ENCODE assay signal across 8 cellular contexts in the genomic region with DNA sequence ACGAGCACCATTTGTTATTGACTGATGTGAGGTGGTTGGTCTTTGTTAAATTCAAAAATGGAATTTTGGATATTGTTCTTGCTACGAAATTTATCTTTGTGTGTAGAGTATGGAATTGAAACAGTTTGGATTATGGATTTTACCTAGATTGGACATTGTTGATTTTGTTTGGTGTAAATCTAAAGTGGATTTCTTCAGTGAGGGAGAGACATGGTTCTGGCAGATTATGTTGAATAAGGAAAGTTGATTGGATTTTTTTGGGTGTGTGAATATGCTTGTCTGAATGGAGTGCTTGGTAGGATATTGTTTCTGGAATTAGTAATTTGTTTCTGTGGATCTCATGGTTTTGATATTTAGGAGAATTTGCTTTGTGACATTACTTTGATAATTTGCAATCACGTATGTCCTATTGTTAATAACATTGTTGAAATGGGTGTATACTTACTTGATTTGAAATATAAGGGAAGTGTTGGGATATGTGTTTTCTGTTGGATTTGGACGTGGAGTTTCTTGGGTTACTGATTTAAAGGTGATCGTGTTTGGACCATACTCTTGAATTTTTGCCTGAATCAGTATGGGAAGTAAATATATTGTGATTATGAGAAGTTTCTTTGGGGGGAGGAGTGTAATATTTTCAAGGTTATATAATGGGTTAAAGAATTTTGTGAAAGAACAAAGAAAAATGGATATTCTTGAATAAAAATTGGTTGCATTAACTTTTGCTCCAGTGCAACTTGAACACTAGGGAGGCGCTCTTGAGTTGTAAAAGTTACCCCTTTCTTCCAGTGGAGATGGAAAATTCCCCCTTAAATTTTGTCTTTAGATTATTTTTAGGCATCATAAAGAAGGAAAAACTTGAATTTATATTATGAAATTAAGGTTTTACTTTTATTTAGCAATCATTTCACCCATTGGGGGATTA. TPM values are rescaled to one million over a fixed set of nuclear protein-coding genes. Genes with fewer than 3 reads are reported as not detected.
DNase-seq lines count a peak whose midpoint lies in the region; ATAC-seq, FAIRE-seq and TF ChIP-seq lines count a peak whose summit lies in the region.

No MANE protein-coding gene starts in this region.

- peaks cover 25% of the 10 kb centered on the region for H3K4me1 Mint-ChIP-seq in type B pancreatic cell (ENCODE audit: unreplicated experiment)

- H3K27me3 Mint-ChIP-seq in type B pancreatic cell = peaks cover 7% of the 10 kb centered on the region

- H3K9me2 ChIP-seq in GM23248 (ENCODE audit: insufficient read depth) (no peaks in the 10 kb centered on the region), hepatocyte (replicated peaks; ENCODE audit: insufficient read depth) (no peaks in the 10 kb centered on the region)

- H3K36me3 ChIP-seq in GM23248 (ENCODE audit: low read depth) (peaks cover 76% of the 10 kb centered on the region), hepatocyte (replicated peaks; ENCODE audit: insufficient read depth, low read depth) (no peaks in the 10 kb centered on the region)

- H3K79me2 ChIP-seq in GM23248 (ENCODE audit: insufficient read depth) (peaks cover 98% of the 10 kb centered on the region), hepatocyte (peaks cover 93% of the 10 kb centered on the region)

- H3K4me3 ChIP-seq in A549 (no peak overlapping the region), GM23248 (peak overlapping the region; percentile 97), hepatocyte (peak overlapping the region; percentile 12)

- no peaks in the 10 kb centered on the region for H3K9me3 ChIP-seq in A549
- no peaks in the 10 kb centered on the region for H3K9me3 ChIP-seq in GM23248 (ENCODE audit: low read depth)
- no peaks in the 10 kb centered on the region for H3K9me3 ChIP-seq in hepatocyte (ENCODE audit: low read depth)

- peak overlapping the region; percentile 99 for H3K9ac ChIP-seq in GM23248

- FAIRE-seq in A549 (lab: Jason Lieb, UNC) = no peak

- H3K4me2 ChIP-seq in A549 (peak overlapping the region; percentile 96), GM23248 (ENCODE audit: unreplicated experiment) (peak overlapping the region; percentile 99), hepatocyte (peak overlapping the region; percentile 78)

- H3K36me3 Mint-ChIP-seq in type B pancreatic cell = peaks cover 63% of the 10 kb centered on the region

- DNase-seq in A549 (ENCODE audit: low read depth in 1 of 2, low spot score in 1 of 2) = peak in 1 of 2 experiments; percentile 73
- DNase-seq in GM23248 = no peak
- DNase-seq in hepatocyte (ENCODE audit: low spot score) = no peak
- no peak for DNase-seq in type B pancreatic cell (ENCODE audit: extremely low spot score, unreplicated experiment)
- DNase-seq in mucosa of gallbladder (ENCODE audit: low spot score) = no peak
- no peak for DNase-seq in effector CD8-positive, alpha-beta T cell (lab: John Stamatoyannopoulos, UW)

- H3K27ac Mint-ChIP-seq in type B pancreatic cell = peak overlapping the region; percentile 100

- H2AFZ ChIP-seq in GM23248 (no peak overlapping the region), hepatocyte (no peak overlapping the region)

- H4K20me1 ChIP-seq in GM23248 (ENCODE audit: insufficient read depth) (no peaks in the 10 kb centered on the region), hepatocyte (ENCODE audit: insufficient read depth, poor library complexity, severe bottlenecking) (peaks cover 22% of the 10 kb centered on the region)

- no peak for TF ChIP-seq EP300 in A549 (IDR thresholded peaks at IDR 0.05)

- peak overlapping the region; percentile 69 for H3K4me3 Mint-ChIP-seq in type B pancreatic cell

- TF ChIP-seq POLR2A in A549 (IDR thresholded peaks at IDR 0.05; ENCODE audit: low read length) = no peak

- POLR2A ChIA-PET in A549 (lab: Yijun Ruan, JAX) = interaction anchor here (0.6 to 11.1 kb wide), 21 partner anchors 9 to 994 kb away, joined by 3 to 374 read pairs (median 7); no protein-coding TSS in a partner anchor

- WGBS in A549 (ENCODE audit: missing lambda C conversion rate) = 87% methylated on average over 6 of the region's 6 CpGs
- WGBS in GM23248 (ENCODE audit: low coverage in 1 of 2, low lambda C conversion rate in 2 of 2, missing lambda C conversion rate in 2 of 2), 2 experiments = 96 to 98% methylated on average over 6 of the region's 6 CpGs
- 92% methylated on average over 6 of the region's 6 CpGs for WGBS in hepatocyte (ENCODE audit: low lambda C conversion rate, missing lambda C conversion rate)

- TF ChIP-seq RAD21 in A549 (conservative IDR thresholded peaks at IDR 0.05 in 1 of 2, IDR thresholded peaks at IDR 0.05 in 1 of 2) = peak in 1 of 2 experiments; percentile 20; a peak in 1 of 5 replicates

- in situ Hi-C loops in GM23248 (cut with MboI) = no loop called here

- H3K27ac ChIP-seq in A549 (peak overlapping the region; percentile 95 to 97), GM23248 (peak overlapping the region; percentile 98), VCaP (peak overlapping the region; percentile 96), hepatocyte (peak overlapping the region; percentile 99)

- peak; percentile 61 for TF ChIP-seq CTCF in A549 (IDR thresholded peaks at IDR 0.05)
- TF ChIP-seq CTCF in VCaP (conservative IDR thresholded peaks at IDR 0.05) = peak; percentile 56
- TF ChIP-seq CTCF in hepatocyte (IDR thresholded peaks at IDR 0.05; ENCODE audit: poor library complexity) = peak; percentile 42
- peak; percentile 82 for TF ChIP-seq CTCF in type B pancreatic cell (conservative IDR thresholded peaks at IDR 0.05)

- CTCF ChIA-PET in A549 (lab: Yijun Ruan, JAX) = interaction anchor here (0.7 to 2.3 kb wide), 11 partner anchors 17 to 101 kb away, joined by 3 to 32 read pairs (median 4); no protein-coding TSS in a partner anchor

- no peaks in the 10 kb centered on the region for H3K9me3 Mint-ChIP-seq in type B pancreatic cell

- ATAC-seq in A549 (no peak), GM18502 (IDR thresholded peaks at IDR 0.05; ENCODE audit: poor library complexity, unreplicated experiment) (no peak)

- peaks cover 92% of the 10 kb centered on the region for H3F3A ChIP-seq in GM23248 (ENCODE audit: insufficient read depth)

- H3K27me3 ChIP-seq in GM23248 (replicated peaks; ENCODE audit: insufficient read depth) (no peaks in the 10 kb centered on the region), hepatocyte (no peaks in the 10 kb centered on the region)

- H3K4me1 ChIP-seq in A549 (peaks cover 28% of the 10 kb centered on the region), GM23248 (ENCODE audit: insufficient read depth) (peaks cover 43% of the 10 kb centered on the region), hepatocyte (ENCODE audit: insufficient read depth) (no peaks in the 10 kb centered on the region)

TF ChIP-seq in A549, 52 proteins besides CTCF, POLR2A, EP300 and RAD21 (continues in another document):
- TF ChIP-seq, protein P1, sequence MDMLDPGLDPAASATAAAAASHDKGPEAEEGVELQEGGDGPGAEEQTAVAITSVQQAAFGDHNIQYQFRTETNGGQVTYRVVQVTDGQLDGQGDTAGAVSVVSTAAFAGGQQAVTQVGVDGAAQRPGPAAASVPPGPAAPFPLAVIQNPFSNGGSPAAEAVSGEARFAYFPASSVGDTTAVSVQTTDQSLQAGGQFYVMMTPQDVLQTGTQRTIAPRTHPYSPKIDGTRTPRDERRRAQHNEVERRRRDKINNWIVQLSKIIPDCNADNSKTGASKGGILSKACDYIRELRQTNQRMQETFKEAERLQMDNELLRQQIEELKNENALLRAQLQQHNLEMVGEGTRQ (IDR thresholded peaks at IDR 0.05) = no peak
- peak; percentile 59 for TF ChIP-seq FOSB (CRISPR knock-in tag; IDR thresholded peaks at IDR 0.05)
- peak; percentile 83 for TF ChIP-seq EHF (CRISPR knock-in tag; IDR thresholded peaks at IDR 0.05)
- no peak for TF ChIP-seq ZC3H11A (IDR thresholded peaks at IDR 0.05)
- TF ChIP-seq KDM1A (IDR thresholded peaks at IDR 0.05; ENCODE audit: low read depth) = 0 out of 2 replicates have a peak, but pooled peaks have one; percentile 17
- TF ChIP-seq ZSCAN20 (CRISPR knock-in tag; IDR thresholded peaks at IDR 0.05) = 0 out of 2 replicates have a peak, but pooled peaks have one; percentile 66
- peak; percentile 22; the same call in 1 of the 2 replicates for TF ChIP-seq POLR2AphosphoS2 (conservative IDR thresholded peaks at IDR 0.05; ENCODE audit: low read length)
- TF ChIP-seq HEYL (CRISPR knock-in tag; IDR thresholded peaks at IDR 0.05) = 0 out of 2 replicates have a peak, but pooled peaks have one; percentile 32
- TF ChIP-seq TFCP2L1 (CRISPR knock-in tag; IDR thresholded peaks at IDR 0.05) = peak; percentile 81; the same call in 1 of the 2 replicates
- peak; percentile 33; the same call in 1 of the 2 replicates for TF ChIP-seq HDAC2 (IDR thresholded peaks at IDR 0.05)
- TF ChIP-seq HOXA7 (CRISPR knock-in tag; IDR thresholded peaks at IDR 0.05) = peak; percentile 90; the same call in 1 of the 2 replicates
- TF ChIP-seq, protein P2, sequence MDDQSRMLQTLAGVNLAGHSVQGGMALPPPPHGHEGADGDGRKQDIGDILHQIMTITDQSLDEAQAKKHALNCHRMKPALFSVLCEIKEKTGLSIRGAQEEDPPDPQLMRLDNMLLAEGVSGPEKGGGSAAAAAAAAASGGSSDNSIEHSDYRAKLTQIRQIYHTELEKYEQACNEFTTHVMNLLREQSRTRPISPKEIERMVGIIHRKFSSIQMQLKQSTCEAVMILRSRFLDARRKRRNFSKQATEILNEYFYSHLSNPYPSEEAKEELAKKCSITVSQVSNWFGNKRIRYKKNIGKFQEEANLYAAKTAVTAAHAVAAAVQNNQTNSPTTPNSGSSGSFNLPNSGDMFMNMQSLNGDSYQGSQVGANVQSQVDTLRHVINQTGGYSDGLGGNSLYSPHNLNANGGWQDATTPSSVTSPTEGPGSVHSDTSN (IDR thresholded peaks at IDR 0.05) = no peak
- no peak for TF ChIP-seq MAZ (IDR thresholded peaks at IDR 0.05; ENCODE audit: borderline replicate concordance, low read depth, low read length)
- peak; percentile 87; the same call in 1 of the 2 replicates for TF ChIP-seq HOXB5 (CRISPR knock-in tag; IDR thresholded peaks at IDR 0.05)

RNA-seq across cellular contexts. Expression of a gene that starts 0.9 kb away (rescaled TPM):
- 68.2 and 88.1 TPM in 2 replicates for polyA plus RNA-seq in A549 (2011; rRNA removed)
- polyA plus RNA-seq in A549 (2012; cell fraction: cytosol; rRNA removed) = 19.7 and 19.8 TPM in 2 replicates
- 42.4 and 67.4 TPM in 2 replicates for polyA plus RNA-seq in A549 (2012; cell fraction: nucleus; rRNA removed)
- polyA plus RNA-seq in A549 (2017; fragmentation: RNase III; extraction: RNeasy Plus Mini Kit Qiagen cat#74134 plus additional on column Dnase treatment) = 29.5 to 30.2 TPM (median 29.5 TPM) in 3 replicates
- 127 and 129 TPM in 2 replicates for polyA minus RNA-seq in A549 (2011; rRNA and poly(A)+ RNA removed)
- 39.0 and 54.4 TPM in 2 replicates for total RNA-seq in GM23248 (2014; rRNA removed; shearing (Covaris generic))
- 36.5 and 37.0 TPM in 2 replicates for polyA plus RNA-seq in GM23248 (2016; fragmentation: Nextera tagmentation; extraction: Ambion mirVana)
- 101 and 133 TPM in 2 replicates for total RNA-seq in hepatocyte
- polyA plus RNA-seq in hepatocyte = 49.3 and 68.3 TPM in 2 replicates
- total RNA-seq in type B pancreatic cell (ENCODE audit: low replicate concordance) = 123 and 135 TPM in 2 replicates
- 124 TPM for total RNA-seq in mucosa of gallbladder
